ENCODE assay signal across 30 cellular contexts in genomic region chr20:37596890-37597539, GRCh38.
DNase-seq lines count a peak whose midpoint lies in the region; ATAC-seq, FAIRE-seq and TF ChIP-seq lines count a peak whose summit lies in the region.
"Had no signal": no experiment of that assay in that cellular context is flagged by ENCODE, and none has a peak within 500 bp of the region (broad histone marks: within the 10 kb centered on the region; RNA-seq: fewer than 3 reads in every experiment).

No MANE protein-coding gene starts in this region.

- TF ChIP-seq RAD21 in K562 (CRISPR knock-in tag; conservative IDR thresholded peaks at IDR 0.05 in 1 of 2, IDR thresholded peaks at IDR 0.05 in 1 of 2) = no peak

- H3K27ac ChIP-seq in K562 (ENCODE audit: extremely low read depth, low read depth, low read length) = no peak overlapping the region
- H3K27ac ChIP-seq in psoas muscle = no peak overlapping the region
- H3K27ac ChIP-seq in naive thymus-derived CD4-positive, alpha-beta T cell (ENCODE audit: low read depth, low read length) = no peak overlapping the region
- no peak overlapping the region for H3K27ac ChIP-seq in hepatocyte
- H3K27ac ChIP-seq: ascending aorta, gastroesophageal sphincter, KMS-11 had no signal

- no peak for TF ChIP-seq EP300 in K562 (IDR thresholded peaks at IDR 0.05; ENCODE audit: low read length)

- H3K4me1 ChIP-seq in K562 (replicated peaks in 1 of 2; ENCODE audit: control insufficient read depth in 2 of 2, insufficient read depth in 2 of 2, low read length in 2 of 2) (peaks cover 0 to 5% of the 10 kb centered on the region in 2 experiments; a peak in 1 of 5 replicates), psoas muscle (no peaks in the 10 kb centered on the region), hepatocyte (ENCODE audit: insufficient read depth) (peaks cover 8% of the 10 kb centered on the region)
- no peaks in the 10 kb centered on the region for H3K4me1 ChIP-seq in naive thymus-derived CD4-positive, alpha-beta T cell (ENCODE audit: control insufficient read depth in 2 of 2, insufficient read depth in 2 of 2, low read length in 2 of 2)
- H3K4me1 ChIP-seq: ascending aorta had no signal

- no peak for TF ChIP-seq POLR2A in K562 (conservative IDR thresholded peaks at IDR 0.05)

- BruUV-seq in K562 (replicated peaks; lab: Mats Ljungman, UMichigan) = no TSS peak

- H3K79me2 ChIP-seq in K562 (ENCODE audit: control insufficient read depth, insufficient read depth, low read length) (no peaks in the 10 kb centered on the region), hepatocyte (no peaks in the 10 kb centered on the region)

- peaks cover 53 to 55% of the 10 kb centered on the region in 2 donors for H3K27me3 Mint-ChIP-seq in stimulated activated naive B cell treated with anti-CD40 and anti-IgM and Interleukin-4, amounts not matched to agents 10 μg/mL and 1 μg/mL and 100 μg/mL, for 72 hours
- H3K27me3 Mint-ChIP-seq in naive thymus-derived CD4-positive, alpha-beta T cell = peaks cover 13 to 52% (median 46%) of the 10 kb centered on the region in 5 donors

- in situ Hi-C loops in K562 (cut with MboI) = no loop called here

- no peaks in the 10 kb centered on the region for H3K4me1 Mint-ChIP-seq in stimulated activated naive B cell treated with anti-CD40 and anti-IgM and Interleukin-4, amounts not matched to agents 10 μg/mL and 1 μg/mL and 100 μg/mL, for 72 hours
- H3K4me1 Mint-ChIP-seq in naive thymus-derived CD4-positive, alpha-beta T cell = peaks cover 0 to 3% (median 0%) of the 10 kb centered on the region in 7 donors
- H3K4me1 Mint-ChIP-seq: activated B cell treated with CpG ODN at 0.5 μM for 24 hours; activated T-helper 17 cell treated with anti-CD3 and anti-CD28 coated beads, Interleukin-2, amount 50 U/mL, for 72 hours; B cell had no signal

- H3K9me1 ChIP-seq in K562 (ENCODE audit: control insufficient read depth, insufficient read depth, low read length) = no peaks in the 10 kb centered on the region

- H3K9ac ChIP-seq in K562 (ENCODE audit: insufficient read depth in 1 of 2, low read depth in 2 of 2, low read length in 2 of 2) = no peak overlapping the region
- H3K9ac ChIP-seq: KMS-11 had no signal

- WGBS in K562 (ENCODE audit: insufficient coverage, low coverage, missing lambda C conversion rate) = 3% methylated on average over 9 of the region's 9 CpGs
- 39 to 46% (median 41%) methylated on average over 9 of the region's 9 CpGs for WGBS in psoas muscle, 3 donors
- 73% methylated on average over 9 of the region's 9 CpGs for WGBS in hepatocyte (ENCODE audit: low lambda C conversion rate, missing lambda C conversion rate)

- no peaks in the 10 kb centered on the region for H3K36me3 Mint-ChIP-seq in stimulated activated naive B cell treated with anti-CD40 and anti-IgM and Interleukin-4, amounts not matched to agents 10 μg/mL and 1 μg/mL and 100 μg/mL, for 72 hours
- H3K36me3 Mint-ChIP-seq in naive thymus-derived CD4-positive, alpha-beta T cell = no peaks in the 10 kb centered on the region
- H3K36me3 Mint-ChIP-seq: activated naive CD8-positive, alpha-beta T cell had no signal

- POLR2A ChIA-PET in K562 (lab: Yijun Ruan, JAX) = no interaction called here
- POLR2A ChIA-PET in naive thymus-derived CD4-positive, alpha-beta T cell (lab: Charles Lee) = no interaction called here

- no peaks in the 10 kb centered on the region for H3K9me2 ChIP-seq in hepatocyte (replicated peaks; ENCODE audit: insufficient read depth)

- no peak for TF ChIP-seq CTCF in K562 (IDR thresholded peaks at IDR 0.05 in 2 of 3, conservative IDR thresholded peaks at IDR 0.05 in 1 of 3; ENCODE audit: insufficient read depth in 2 of 3, low read depth in 1 of 3, low read length in 3 of 3)
- TF ChIP-seq CTCF in psoas muscle (IDR thresholded peaks at IDR 0.05) = no peak
- no peak for TF ChIP-seq CTCF in hepatocyte (IDR thresholded peaks at IDR 0.05; ENCODE audit: poor library complexity)

- no peak overlapping the region for H2AFZ ChIP-seq in K562 (ENCODE audit: low read depth, low read length)
- no peak overlapping the region for H2AFZ ChIP-seq in hepatocyte

- intact Hi-C loops in K562 (cut with micrococcal nuclease) = no loop called here
- intact Hi-C loops in psoas muscle (cut with DNase I) = no loop called here
- intact Hi-C loops in naive thymus-derived CD4-positive, alpha-beta T cell (cut with micrococcal nuclease) = no loop called here

- H4K20me1 ChIP-seq in K562 (replicated peaks; ENCODE audit: control insufficient read depth, insufficient read depth, low read length) (no peaks in the 10 kb centered on the region), hepatocyte (ENCODE audit: insufficient read depth, poor library complexity, severe bottlenecking) (no peaks in the 10 kb centered on the region)

- no peak for FAIRE-seq in K562 (lab: Jason Lieb, UNC)
- FAIRE-seq: A204.1, endometrium had no signal

- CTCF ChIA-PET in K562 (lab: Yijun Ruan, JAX; ENCODE audit: low intra/inter-chr PET ratio) = no interaction called here
- CTCF ChIA-PET in naive thymus-derived CD4-positive, alpha-beta T cell (lab: Charles Lee) = no interaction called here

- no peak overlapping the region for H3K4me3 Mint-ChIP-seq in stimulated activated naive B cell treated with anti-CD40 and anti-IgM and Interleukin-4, amounts not matched to agents 10 μg/mL and 1 μg/mL and 100 μg/mL, for 72 hours
- no peak overlapping the region for H3K4me3 Mint-ChIP-seq in naive thymus-derived CD4-positive, alpha-beta T cell
- H3K4me3 Mint-ChIP-seq: activated B cell treated with CpG ODN at 0.5 μM for 24 hours; activated naive CD8-positive, alpha-beta T cell; activated T-helper 17 cell treated with anti-CD3 and anti-CD28 coated beads, Interleukin-2, amount 50 U/mL, for 72 hours; B cell had no signal

- H3K4me3 ChIP-seq in K562 (no peak overlapping the region), psoas muscle (no peak overlapping the region), hepatocyte (no peak overlapping the region)
- no peak overlapping the region for H3K4me3 ChIP-seq in naive thymus-derived CD4-positive, alpha-beta T cell (ENCODE audit: low read length)
- H3K4me3 ChIP-seq: ascending aorta, gastroesophageal sphincter had no signal

- no peaks in the 10 kb centered on the region; the same call in 1 of the 2 replicates for H3K9me3 ChIP-seq in K562 (replicated peaks; ENCODE audit: control insufficient read depth, insufficient read depth, low read depth, low read length)
- H3K9me3 ChIP-seq in psoas muscle = no peaks in the 10 kb centered on the region
- H3K9me3 ChIP-seq in naive thymus-derived CD4-positive, alpha-beta T cell (ENCODE audit: control insufficient read depth in 2 of 3, low read length in 3 of 3) = no peaks in the 10 kb centered on the region
- no peaks in the 10 kb centered on the region for H3K9me3 ChIP-seq in hepatocyte (ENCODE audit: low read depth)
- H3K9me3 ChIP-seq: ascending aorta had no signal

- no peak overlapping the region for H3K27ac Mint-ChIP-seq in stimulated activated naive B cell treated with anti-CD40 and anti-IgM and Interleukin-4, amounts not matched to agents 10 μg/mL and 1 μg/mL and 100 μg/mL, for 72 hours
- no peak overlapping the region for H3K27ac Mint-ChIP-seq in naive thymus-derived CD4-positive, alpha-beta T cell
- H3K27ac Mint-ChIP-seq: activated B cell treated with CpG ODN at 0.5 μM for 24 hours; activated naive CD8-positive, alpha-beta T cell; activated T-helper 17 cell treated with anti-CD3 and anti-CD28 coated beads, Interleukin-2, amount 50 U/mL, for 72 hours; B cell; nephron had no signal

- ATAC-seq in K562 (no peak), psoas muscle (no peak)
- peak; percentile 52 to 61 for ATAC-seq in stimulated activated naive B cell treated with anti-CD40 and anti-IgM and Interleukin-4, amounts not matched to agents 10 μg/mL and 1 μg/mL and 100 μg/mL, for 72 hours (replicated peaks)
- no peak for ATAC-seq in naive thymus-derived CD4-positive, alpha-beta T cell
- ATAC-seq: activated T-helper 17 cell treated with anti-CD3 and anti-CD28 coated beads, Interleukin-2, amount 50 U/mL, for 72 hours; gastroesophageal sphincter had no signal

- peak; percentile 32 to 34 for DNase-seq in NCI-H524 (lab: John Stamatoyannopoulos, UW)
- no peak for DNase-seq in NCI-H524 treated with DMSO at 0.1 percent for 48 hours (lab: John Stamatoyannopoulos, UW)
- peak; percentile 60 for DNase-seq in NCI-H1092 treated with DMSO at 0.1 percent for 48 hours (lab: John Stamatoyannopoulos, UW)
- no peak for DNase-seq in K562 (ENCODE audit: extremely low read depth in 1 of 4, low spot score in 3 of 4)
- DNase-seq in stimulated activated naive B cell treated with anti-CD40 and anti-IgM and Interleukin-4, amounts not matched to agents 10 μg/mL and 1 μg/mL and 100 μg/mL, for 72 hours = no peak
- no peak for DNase-seq in psoas muscle
- no peak for DNase-seq in naive thymus-derived CD4-positive, alpha-beta T cell
- no peak for DNase-seq in hepatocyte (ENCODE audit: low spot score)
- DNase-seq: activated B cell treated with CpG ODN at 0.5 μM for 24 hours; activated CD4-positive, alpha-beta T cell treated with anti-CD3 and anti-CD28 coated beads, Interleukin-2, amount 50 U/mL, for 48 hours; activated CD8-positive, alpha-beta memory T cell treated with anti-CD3 and anti-CD28 coated beads, Interleukin-2, amount 50 U/mL, for 48 hours; dermis blood vessel endothelial cell; DMS79 treated with DMSO at 0.1 percent for 48 hours; H7; islet precursor cell; NCI-H2029; NCI-H510A treated with DMSO at 0.1 percent for 48 hours; OCI-M1; Right ventricle myocardium superior; T1000; trophoblast cell had no signal

- no peak overlapping the region for H3K4me2 ChIP-seq in K562 (ENCODE audit: insufficient read depth, low read length)
- H3K4me2 ChIP-seq in hepatocyte = no peak overlapping the region
- H3K4me2 ChIP-seq: KMS-11 had no signal

- peaks cover 0 to 3% of the 10 kb centered on the region in 2 donors for H3K9me3 Mint-ChIP-seq in stimulated activated naive B cell treated with anti-CD40 and anti-IgM and Interleukin-4, amounts not matched to agents 10 μg/mL and 1 μg/mL and 100 μg/mL, for 72 hours
- H3K9me3 Mint-ChIP-seq in naive thymus-derived CD4-positive, alpha-beta T cell = peaks cover 0 to 2% (median 0%) of the 10 kb centered on the region in 11 donors
- H3K9me3 Mint-ChIP-seq: activated B cell treated with CpG ODN at 0.5 μM for 24 hours; activated T-helper 17 cell treated with anti-CD3 and anti-CD28 coated beads, Interleukin-2, amount 50 U/mL, for 72 hours; nephron had no signal

- H3K36me3 ChIP-seq in K562 (ENCODE audit: control insufficient read depth, insufficient read depth, low read length) = no peaks in the 10 kb centered on the region
- H3K36me3 ChIP-seq in psoas muscle (ENCODE audit: insufficient read depth in 1 of 2, low read depth in 1 of 2) = no peaks in the 10 kb centered on the region
- no peaks in the 10 kb centered on the region for H3K36me3 ChIP-seq in naive thymus-derived CD4-positive, alpha-beta T cell (ENCODE audit: control insufficient read depth in 2 of 3, insufficient read depth in 3 of 3, low read length in 3 of 3)
- no peaks in the 10 kb centered on the region for H3K36me3 ChIP-seq in hepatocyte (replicated peaks; ENCODE audit: insufficient read depth, low read depth)
- H3K36me3 ChIP-seq: ascending aorta, gastroesophageal sphincter had no signal

- H3K27me3 ChIP-seq in K562 (ENCODE audit: control insufficient read depth in 2 of 2, insufficient read depth in 2 of 2, low read length in 2 of 2) (peaks cover 10 to 43% of the 10 kb centered on the region in 2 experiments; a peak in 4 of 5 replicates), psoas muscle (ENCODE audit: insufficient read depth in 3 of 3, low read length in 2 of 3) (peaks cover 0 to 40% (median 5%) of the 10 kb centered on the region in 3 donors), hepatocyte (peaks cover 9% of the 10 kb centered on the region)
- H3K27me3 ChIP-seq in naive thymus-derived CD4-positive, alpha-beta T cell (ENCODE audit: control insufficient read depth in 2 of 2, insufficient read depth in 2 of 2, low read length in 2 of 2) = peaks cover 0 to 3% of the 10 kb centered on the region in 2 donors
- H3K27me3 ChIP-seq: ascending aorta had no signal

Comparison
In these comparisons a context has a peak if more than half of its experiments do, and no peak if none do; other contexts are left out.
1. DNase-seq: peak in NCI-H524 (2 of 2) and NCI-H1092 treated with DMSO at 0.1 percent for 48 hours (single experiment); none in NCI-H524 treated with DMSO at 0.1 percent for 48 hours (single experiment), K562 (0 of 4), stimulated activated naive B cell treated with anti-CD40 and anti-IgM and Interleukin-4, amounts not matched to agents 10 μg/mL and 1 μg/mL and 100 μg/mL, for 72 hours (single experiment), psoas muscle (0 of 2), naive thymus-derived CD4-positive, alpha-beta T cell (0 of 9) and hepatocyte (single experiment).
2. ATAC-seq: peak in stimulated activated naive B cell treated with anti-CD40 and anti-IgM and Interleukin-4, amounts not matched to agents 10 μg/mL and 1 μg/mL and 100 μg/mL, for 72 hours (2 of 2); none in K562 (single experiment), psoas muscle (0 of 4) and naive thymus-derived CD4-positive, alpha-beta T cell (single experiment).